ENCODE assay signal across 8 cellular contexts in the genomic region with DNA sequence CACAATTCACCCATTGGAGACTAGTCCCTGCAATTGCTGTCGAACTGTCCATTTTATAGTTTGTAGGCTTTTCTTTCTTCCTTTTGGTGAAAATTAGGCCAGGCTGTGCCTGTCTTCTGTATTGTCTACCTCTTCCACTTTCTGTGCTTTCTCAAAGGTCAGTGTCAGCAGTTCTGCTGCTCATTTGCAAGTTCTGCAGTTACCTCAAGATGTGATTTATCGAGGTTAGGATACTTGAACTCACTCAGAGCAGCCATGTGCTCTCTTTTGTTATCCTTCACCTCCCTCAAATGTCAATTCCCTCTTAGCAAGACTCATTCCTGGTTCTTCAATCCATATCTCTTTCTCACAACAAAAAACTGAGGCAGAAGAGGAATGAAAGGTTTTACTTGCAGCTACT.
"Had no signal": no experiment of that assay in that cellular context is flagged by ENCODE, and none has a peak within 500 bp of the region (broad histone marks: within the 10 kb centered on the region; RNA-seq: fewer than 3 reads in every experiment).

No MANE protein-coding gene starts in this region.

- H3K27ac ChIP-seq: HL-60, KMS-11 had no signal

- H3K4me2 ChIP-seq: GM23338, KMS-11 had no signal

- H3K4me3 ChIP-seq: GM23338, HAP-1 had no signal

- H2AFZ ChIP-seq: GM23338 had no signal

- ATAC-seq: GM23338, HCT116, HepG2 had no signal

- H3K36me3 ChIP-seq: HAP-1 had no signal

- H3K9ac ChIP-seq: KMS-11 had no signal

- DNase-seq: HFFc6, KBM-7 had no signal

- H3K9me3 ChIP-seq: HAP-1 had no signal
